27 cellular contexts compared by ENCODE assay signal in the genomic region with DNA sequence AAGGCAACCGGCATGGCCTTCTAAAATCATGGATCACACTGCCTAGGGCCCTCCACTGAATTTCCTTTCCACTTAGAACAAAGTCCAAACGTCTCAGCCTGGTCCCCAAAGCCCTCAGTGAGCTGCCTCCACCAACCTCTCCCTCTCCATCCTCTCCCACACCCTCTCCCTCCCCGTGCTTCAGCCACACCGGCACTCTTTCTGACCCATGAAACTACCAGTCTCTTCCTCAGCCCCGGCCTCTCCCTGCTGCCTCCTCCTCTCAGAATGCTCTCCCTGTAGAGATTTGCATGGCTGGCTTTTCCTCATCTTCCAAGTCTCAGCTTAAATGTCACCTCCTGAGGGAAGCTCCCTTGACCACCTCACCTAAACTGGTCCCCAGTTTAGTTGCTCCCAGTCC.
"Had no signal": no experiment of that assay in that cellular context is flagged by ENCODE, and none has a peak within 500 bp of the region (broad histone marks: within the 10 kb centered on the region; RNA-seq: fewer than 3 reads in every experiment).

No MANE protein-coding gene starts in this region.

- H3K36me3 ChIP-seq: ovary, right lobe of liver, sigmoid colon, thoracic aorta, thyroid gland, tibial nerve, upper lobe of left lung, vagina had no signal

- H3K27me3 ChIP-seq: ovary, right lobe of liver, sigmoid colon, thyroid gland, tibial nerve, upper lobe of left lung, vagina had no signal

- H3K36me3 Mint-ChIP-seq: naive thymus-derived CD4-positive, alpha-beta T cell; stimulated activated effector memory CD8-positive, alpha-beta T cell treated with anti-CD3 and anti-CD28 coated beads, Interleukin-12 subunit alpha, Interleukin-12 subunit beta, amount 100 ng/mL, for 72 hours; stimulated activated naive B cell treated with anti-CD40 and anti-IgM and Interleukin-4, amounts not matched to agents 10 μg/mL and 1 μg/mL and 100 μg/mL, for 72 hours had no signal

- H3K9ac ChIP-seq: parathyroid adenoma had no signal

- ATAC-seq: naive thymus-derived CD4-positive, alpha-beta T cell; psoas muscle; right cardiac atrium; right lobe of liver; stimulated activated effector memory CD8-positive, alpha-beta T cell treated with anti-CD3 and anti-CD28 coated beads, Interleukin-12 subunit alpha, Interleukin-12 subunit beta, amount 100 ng/mL, for 72 hours; stimulated activated naive B cell treated with anti-CD40 and anti-IgM and Interleukin-4, amounts not matched to agents 10 μg/mL and 1 μg/mL and 100 μg/mL, for 72 hours; stimulated activated naive CD8-positive, alpha-beta T cell treated with anti-CD3 and anti-CD28 coated beads, Interleukin-15, amount 100 ng/mL, for 72 hours; stimulated activated naive CD8-positive, alpha-beta T cell treated with anti-CD3 and anti-CD28 coated beads, Interleukin-15, Interleukin-2, amounts not matched to agents 100 U/mL and 50 U/mL, for 24 hours had no signal

- H3K79me2 ChIP-seq: parathyroid adenoma had no signal

- H3K4me3 Mint-ChIP-seq: naive thymus-derived CD4-positive, alpha-beta T cell; nephron progenitor cell; neural crest cell; stimulated activated effector memory CD8-positive, alpha-beta T cell treated with anti-CD3 and anti-CD28 coated beads, Interleukin-12 subunit alpha, Interleukin-12 subunit beta, amount 100 ng/mL, for 72 hours; stimulated activated naive B cell treated with anti-CD40 and anti-IgM and Interleukin-4, amounts not matched to agents 10 μg/mL and 1 μg/mL and 100 μg/mL, for 72 hours; stimulated activated naive CD8-positive, alpha-beta T cell treated with anti-CD3 and anti-CD28 coated beads, Interleukin-15, amount 100 ng/mL, for 72 hours had no signal

- H3K9me3 Mint-ChIP-seq: naive thymus-derived CD4-positive, alpha-beta T cell; nephron progenitor cell; neural crest cell; stimulated activated effector memory CD8-positive, alpha-beta T cell treated with anti-CD3 and anti-CD28 coated beads, Interleukin-12 subunit alpha, Interleukin-12 subunit beta, amount 100 ng/mL, for 72 hours; stimulated activated naive CD8-positive, alpha-beta T cell treated with anti-CD3 and anti-CD28 coated beads, Interleukin-15, amount 100 ng/mL, for 72 hours had no signal

- H3K4me1 ChIP-seq: parathyroid adenoma, psoas muscle, right lobe of liver, upper lobe of left lung had no signal

- H3K9me3 ChIP-seq: ovary, psoas muscle, right lobe of liver, sigmoid colon, thoracic aorta, thyroid gland, tibial nerve, upper lobe of left lung, vagina had no signal

- DNase-seq: naive thymus-derived CD4-positive, alpha-beta T cell; nephron progenitor cell; occipital lobe; ovary; posterior cingulate gyrus; psoas muscle; right cardiac atrium; sigmoid colon; small intestine; stimulated activated CD4-positive, alpha-beta T cell treated with anti-CD3 and anti-CD28 coated beads, Interleukin-15, amount 100 ng/mL, for 24 hours; stimulated activated CD4-positive, alpha-beta T cell treated with anti-CD3 and anti-CD28 coated beads, Interleukin-2, amount 100 ng/mL, for 24 hours; stimulated activated CD4-positive, alpha-beta T cell treated with anti-CD3 and anti-CD28 coated beads, Interleukin-2, amount 100 ng/mL, for 48 hours; stimulated activated CD4-positive, alpha-beta T cell treated with anti-CD3 and anti-CD28 coated beads, Interleukin-4, amount 100 ng/mL, for 24 hours; stimulated activated naive B cell treated with anti-CD40 and anti-IgM and Interleukin-4, amounts not matched to agents 10 μg/mL and 1 μg/mL and 100 μg/mL, for 72 hours; stimulated activated naive CD8-positive, alpha-beta T cell treated with anti-CD3 and anti-CD28 coated beads, Interleukin-15, amount 100 ng/mL, for 72 hours; stimulated activated naive CD8-positive, alpha-beta T cell treated with anti-CD3 and anti-CD28 coated beads, Interleukin-15, Interleukin-2, amounts not matched to agents 100 U/mL and 50 U/mL, for 24 hours; thyroid gland; trophoblast cell had no signal

- H3K4me3 ChIP-seq: ovary, psoas muscle, right lobe of liver, sigmoid colon, thoracic aorta, thyroid gland, tibial nerve, upper lobe of left lung, vagina had no signal

- H3K27ac ChIP-seq: ovary, parathyroid adenoma, psoas muscle, right lobe of liver, sigmoid colon, thoracic aorta, thyroid gland, tibial nerve, upper lobe of left lung, vagina had no signal

- H3K4me1 Mint-ChIP-seq: naive thymus-derived CD4-positive, alpha-beta T cell; stimulated activated effector memory CD8-positive, alpha-beta T cell treated with anti-CD3 and anti-CD28 coated beads, Interleukin-12 subunit alpha, Interleukin-12 subunit beta, amount 100 ng/mL, for 72 hours; stimulated activated naive B cell treated with anti-CD40 and anti-IgM and Interleukin-4, amounts not matched to agents 10 μg/mL and 1 μg/mL and 100 μg/mL, for 72 hours; stimulated activated naive CD8-positive, alpha-beta T cell treated with anti-CD3 and anti-CD28 coated beads, Interleukin-15, amount 100 ng/mL, for 72 hours had no signal

- H2AFZ ChIP-seq: parathyroid adenoma had no signal

- H3K27me3 Mint-ChIP-seq: naive thymus-derived CD4-positive, alpha-beta T cell; stimulated activated naive CD8-positive, alpha-beta T cell treated with anti-CD3 and anti-CD28 coated beads, Interleukin-15, amount 100 ng/mL, for 72 hours had no signal

- H3K27ac Mint-ChIP-seq: naive thymus-derived CD4-positive, alpha-beta T cell; nephron progenitor cell; progenitor cell of endocrine pancreas; stimulated activated effector memory CD8-positive, alpha-beta T cell treated with anti-CD3 and anti-CD28 coated beads, Interleukin-12 subunit alpha, Interleukin-12 subunit beta, amount 100 ng/mL, for 72 hours; stimulated activated naive B cell treated with anti-CD40 and anti-IgM and Interleukin-4, amounts not matched to agents 10 μg/mL and 1 μg/mL and 100 μg/mL, for 72 hours had no signal
